18 cellular contexts compared by ENCODE assay signal in genomic region chr1:4089421-4090175, GRCh38.
DNase-seq lines count a peak whose midpoint lies in the region; ATAC-seq and TF ChIP-seq lines count a peak whose summit lies in the region.
"Had no signal": no experiment of that assay in that cellular context is flagged by ENCODE, and none has a peak within 500 bp of the region (broad histone marks: within the 10 kb centered on the region; RNA-seq: fewer than 3 reads in every experiment).

No MANE protein-coding gene starts in this region.

- no peak for TF ChIP-seq CTCF in H9 (conservative IDR thresholded peaks at IDR 0.05)
- no peak for TF ChIP-seq CTCF in coronary artery (IDR thresholded peaks at IDR 0.05)
- TF ChIP-seq CTCF in sigmoid colon (IDR thresholded peaks at IDR 0.05): no peak
- TF ChIP-seq CTCF in A673 (conservative IDR thresholded peaks at IDR 0.05; ENCODE audit: low read depth, low read length): no peak

- H3K27me3 ChIP-seq in H9 (ENCODE audit: insufficient read depth, low read length) (no peaks in the 10 kb centered on the region), sigmoid colon (no peaks in the 10 kb centered on the region), A673 (replicated peaks; ENCODE audit: insufficient read depth, low read depth, low read length, poor library complexity) (peaks cover 18% of the 10 kb centered on the region)
- H3K27me3 ChIP-seq: BE2C had no signal

- BruUV-seq in A673 (replicated peaks; lab: Mats Ljungman, UMichigan): no TSS peak

- H3K27ac ChIP-seq in H9 (ENCODE audit: insufficient read length, low read depth, low read length) (no peak overlapping the region), coronary artery (no peak overlapping the region), sigmoid colon (no peak overlapping the region), A673 (ENCODE audit: low read depth, low read length, poor library complexity, severe bottlenecking) (no peak overlapping the region)
- H3K27ac ChIP-seq: GM23248 had no signal

- H3K4me1 ChIP-seq in H9 (ENCODE audit: insufficient read depth, low read length) (no peaks in the 10 kb centered on the region), sigmoid colon (no peaks in the 10 kb centered on the region), A673 (ENCODE audit: insufficient read depth, low read length, poor library complexity, severe bottlenecking) (no peaks in the 10 kb centered on the region)
- H3K4me1 ChIP-seq: BE2C, Caco-2 had no signal

- H3K9ac ChIP-seq in H9 (ENCODE audit: extremely low read depth, insufficient read length, low read length): no peak overlapping the region
- H3K9ac ChIP-seq: GM23248 had no signal

- no peak overlapping the region for H2BK15ac ChIP-seq in H9 (ENCODE audit: low read depth, low read length)

- POLR2A ChIA-PET in A673 (lab: Charles Lee; ENCODE audit: low non-redundant PET): no interaction called here

- H3T11ph ChIP-seq in H9 (ENCODE audit: low read length): no peak overlapping the region

- CTCF ChIA-PET in A673 (lab: Charles Lee): no interaction called here

- no peak overlapping the region for H4K91ac ChIP-seq in H9 (ENCODE audit: insufficient read length, low read depth, low read length)

- no peak for TF ChIP-seq EP300 in sigmoid colon (IDR thresholded peaks at IDR 0.05)

- H3K9me3 ChIP-seq in H9 (ENCODE audit: control insufficient read depth, low read depth, low read length): no peaks in the 10 kb centered on the region
- H3K9me3 ChIP-seq in sigmoid colon: peaks cover 0 to 9% (median 7%) of the 10 kb centered on the region in 4 donors
- no peaks in the 10 kb centered on the region for H3K9me3 ChIP-seq in A673 (ENCODE audit: low read depth, low read length, poor library complexity, severe bottlenecking)
- H3K9me3 ChIP-seq: BE2C, Caco-2 had no signal

- TF ChIP-seq POLR2A in sigmoid colon (IDR thresholded peaks at IDR 0.05): no peak

- no CpG with 5 or more reads among the region's 15 CpGs for WGBS in H9 (ENCODE audit: extremely low coverage, insufficient read length, low lambda C conversion rate)
- WGBS in sigmoid colon, 2 donors: 87 to 88% methylated on average over 15 of the region's 15 CpGs

- no peak for DNase-seq in H9
- peak; percentile 45 for DNase-seq in coronary artery (ENCODE audit: low spot score)
- peak; percentile 55 for DNase-seq in mesenteric fat pad (ENCODE audit: low spot score)
- peak; percentile 38 for DNase-seq in sigmoid colon
- DNase-seq in NCI-H345 treated with DMSO at 0.1 percent for 48 hours (lab: John Stamatoyannopoulos, UW; ENCODE audit: unreplicated experiment): no peak
- no peak for DNase-seq in A673 (ENCODE audit: low spot score)
- DNase-seq: ACHN; BE2C; C1 segment of cervical spinal cord; CD4-positive, CD25-positive, alpha-beta regulatory T cell; CD8-positive, alpha-beta memory T cell; GM23248; HFFc6; KG1 had no signal

- no peak overlapping the region for H2BK5ac ChIP-seq in H9 (ENCODE audit: insufficient read length, low read length)

- no peak overlapping the region for H4K8ac ChIP-seq in H9 (replicated peaks; ENCODE audit: insufficient read length, low read depth, low read length)

- no peak overlapping the region for H3K4me3 Mint-ChIP-seq in H9
- H3K4me3 Mint-ChIP-seq: CD8-positive, alpha-beta memory T cell; HFFc6 had no signal

- intact Hi-C loops in sigmoid colon (cut with DNase I): no loop called here
- intact Hi-C loops in A673 (cut with micrococcal nuclease; ENCODE audit: unreplicated experiment): no loop called here

- H3K27ac Mint-ChIP-seq in H9: no peak overlapping the region
- H3K27ac Mint-ChIP-seq: CD4-positive, CD25-positive, alpha-beta regulatory T cell; CD8-positive, alpha-beta memory T cell; HFFc6 had no signal

- peak overlapping the region; percentile 56; the same call in 1 of the 2 replicates for H3K14ac ChIP-seq in H9 (ENCODE audit: insufficient read depth, low read length)

- no peak overlapping the region for H3K56ac ChIP-seq in H9 (ENCODE audit: insufficient read length, low read depth, low read length)

- peaks cover 12 to 13% of the 10 kb centered on the region in 2 experiments; a peak in 3 of 5 replicates for H3K9me3 Mint-ChIP-seq in H9

- no peak overlapping the region for H2BK120ac ChIP-seq in H9 (ENCODE audit: low read depth, low read length, poor library complexity, severe bottlenecking)

- peaks cover 10% of the 10 kb centered on the region for H3K27me3 Mint-ChIP-seq in H9 (ENCODE audit: low read depth)
- H3K27me3 Mint-ChIP-seq: CD4-positive, CD25-positive, alpha-beta regulatory T cell had no signal

- no peak overlapping the region for H3K4me3 ChIP-seq in coronary artery
- no peak overlapping the region for H3K4me3 ChIP-seq in sigmoid colon
- H3K4me3 ChIP-seq in A673 (ENCODE audit: low read depth, low read length, poor library complexity, severe bottlenecking): no peak overlapping the region
- H3K4me3 ChIP-seq: GM23248 had no signal

- no peak overlapping the region for H3K4ac ChIP-seq in H9 (ENCODE audit: low read depth, low read length)

- no peaks in the 10 kb centered on the region for H3K79me2 ChIP-seq in H9 (ENCODE audit: insufficient read depth, low read length)

- no peak overlapping the region for H3K18ac ChIP-seq in H9 (ENCODE audit: insufficient read length, low read depth, low read length)

- H4K5ac ChIP-seq in H9 (ENCODE audit: insufficient read length, low read depth, low read length): no peak overlapping the region

- H3K4me1 Mint-ChIP-seq in H9: no peaks in the 10 kb centered on the region
- H3K4me1 Mint-ChIP-seq: CD8-positive, alpha-beta memory T cell had no signal

- no peak overlapping the region for H2AK5ac ChIP-seq in H9 (ENCODE audit: insufficient read length, low read length)

- H4K20me1 ChIP-seq in H9 (ENCODE audit: control insufficient read depth, insufficient read depth, insufficient read length): no peaks in the 10 kb centered on the region

- H2BK12ac ChIP-seq in H9 (ENCODE audit: insufficient read length, low read depth, low read length): no peak overlapping the region

- no peaks in the 10 kb centered on the region for H3K79me1 ChIP-seq in H9 (ENCODE audit: insufficient read depth, low read depth, low read length, poor library complexity, severe bottlenecking)

- H3K4me2 ChIP-seq in H9 (ENCODE audit: insufficient read depth, insufficient read length, low read length): no peak overlapping the region

- H3K36me3 ChIP-seq in sigmoid colon (no peaks in the 10 kb centered on the region), A673 (ENCODE audit: insufficient read depth, low read length, poor library complexity, severe bottlenecking) (no peaks in the 10 kb centered on the region)
- H3K36me3 ChIP-seq: BE2C had no signal

- ATAC-seq in HG02870 (IDR thresholded peaks at IDR 0.05; ENCODE audit: unreplicated experiment) (no peak), GM19328 (IDR thresholded peaks at IDR 0.05; ENCODE audit: unreplicated experiment) (no peak)
- ATAC-seq: HCT116 had no signal

- H3K23me2 ChIP-seq in H9 (ENCODE audit: insufficient read length, low read depth, low read length, poor library complexity, severe bottlenecking): no peaks in the 10 kb centered on the region

- H3K23ac ChIP-seq in H9 (ENCODE audit: insufficient read length, low read depth, low read length): no peak overlapping the region

- no peak overlapping the region for H2BK20ac ChIP-seq in H9 (ENCODE audit: low read depth, low read length, poor library complexity, severe bottlenecking)

- peaks cover 0 to 2% (median 0%) of the 10 kb centered on the region in 3 experiments; a peak in 1 of 7 replicates for H3K36me3 Mint-ChIP-seq in H9 (ENCODE audit: insufficient read depth in 1 of 3, low read depth in 3 of 3)
- H3K36me3 Mint-ChIP-seq: CD4-positive, CD25-positive, alpha-beta regulatory T cell; CD8-positive, alpha-beta memory T cell had no signal

- no peak overlapping the region for H2AFZ ChIP-seq in H9 (ENCODE audit: low read length)
- H2AFZ ChIP-seq: GM23248 had no signal

Comparison
In these comparisons a context has a peak if more than half of its experiments do, and no peak if none do; other contexts are left out.
1. DNase-seq: peak in coronary artery (single experiment), mesenteric fat pad (single experiment) and sigmoid colon (single experiment); none in H9 (single experiment), NCI-H345 treated with DMSO at 0.1 percent for 48 hours (single experiment) and A673 (single experiment).